7 cellular contexts compared by ENCODE assay signal in genomic region chr10:33273295-33274002, GRCh38.
DNase-seq lines count a peak whose midpoint lies in the region; ATAC-seq and TF ChIP-seq lines count a peak whose summit lies in the region.

No MANE protein-coding gene starts in this region.

- ATAC-seq in right cardiac atrium (peak; percentile 92 to 93), gastrocnemius medialis (peak; percentile 89 to 91), HG02885 (IDR thresholded peaks at IDR 0.05; ENCODE audit: poor library complexity, unreplicated experiment) (no peak)

- H3K27me3 ChIP-seq in right cardiac atrium (ENCODE audit: control insufficient read depth, insufficient read depth) (no peaks in the 10 kb centered on the region), gastrocnemius medialis (no peaks in the 10 kb centered on the region), mesendoderm (ENCODE audit: insufficient read depth, low read length, poor library complexity) (no peaks in the 10 kb centered on the region)

- no peak overlapping the region for H3K18ac ChIP-seq in mesendoderm (ENCODE audit: low read length)

- no peak overlapping the region for H2BK15ac ChIP-seq in mesendoderm (replicated peaks; ENCODE audit: low read depth)

- no peak overlapping the region for H3K4ac ChIP-seq in mesendoderm (ENCODE audit: low read depth, low read length)

- H3K79me2 ChIP-seq in mesendoderm (ENCODE audit: control insufficient read depth, insufficient read depth, low read length) = no peaks in the 10 kb centered on the region

- no peak overlapping the region for H3K23ac ChIP-seq in mesendoderm (ENCODE audit: low read length)

- H2AK5ac ChIP-seq in mesendoderm (ENCODE audit: low read length) = no peak overlapping the region

- H3K56ac ChIP-seq in mesendoderm (ENCODE audit: low read length) = no peak overlapping the region

- H3K36me3 ChIP-seq in gastrocnemius medialis (peaks cover 0 to 4% of the 10 kb centered on the region in 2 donors), mesendoderm (ENCODE audit: control insufficient read depth, insufficient read depth, low read length) (no peaks in the 10 kb centered on the region)

- H4K5ac ChIP-seq in mesendoderm (ENCODE audit: low read length) = no peak overlapping the region

- H3K79me1 ChIP-seq in mesendoderm (ENCODE audit: low read length) = no peaks in the 10 kb centered on the region

- no peak overlapping the region for H3K4me2 ChIP-seq in mesendoderm (ENCODE audit: low read length)

- no peaks in the 10 kb centered on the region for H3K9me3 ChIP-seq in right cardiac atrium (ENCODE audit: control insufficient read depth, low read length)
- H3K9me3 ChIP-seq in gastrocnemius medialis = no peaks in the 10 kb centered on the region

- no peak overlapping the region for H2BK120ac ChIP-seq in mesendoderm (ENCODE audit: low read depth, low read length)

- peaks cover 12% of the 10 kb centered on the region for H3K4me1 ChIP-seq in right cardiac atrium (ENCODE audit: control insufficient read depth, insufficient read depth, low read length)
- H3K4me1 ChIP-seq in gastrocnemius medialis = peaks cover 36 to 43% of the 10 kb centered on the region in 2 donors
- peaks cover 5% of the 10 kb centered on the region for H3K4me1 ChIP-seq in mesendoderm (ENCODE audit: control insufficient read depth, low read depth, low read length)

- no peak for TF ChIP-seq POLR2A in gastrocnemius medialis (IDR thresholded peaks at IDR 0.05)

- H3K27ac ChIP-seq in right cardiac atrium (ENCODE audit: low read length) (peak overlapping the region; percentile 89), gastrocnemius medialis (peak overlapping the region; percentile 74 to 79 (median 76)), mesendoderm (ENCODE audit: low read depth, low read length) (no peak overlapping the region)

- no peak for TF ChIP-seq CTCF in gastrocnemius medialis (IDR thresholded peaks at IDR 0.05 in 4 of 5, conservative IDR thresholded peaks at IDR 0.05 in 1 of 5)

- intact Hi-C loops in right cardiac atrium (cut with DNase I) = loop anchor here in 2 of 4 donors (10.0 kb wide), 1 partner anchor 51 kb away; no protein-coding TSS in a partner anchor
- intact Hi-C loops in gastrocnemius medialis (cut with DNase I; ENCODE audit: low total_unique reads) = loop anchor here (2.0 kb wide), 1 partner anchor 81 kb away; no protein-coding TSS in a partner anchor

- H4K8ac ChIP-seq in mesendoderm (ENCODE audit: low read depth, low read length) = no peak overlapping the region

- no peak overlapping the region for H2BK5ac ChIP-seq in mesendoderm (ENCODE audit: low read length)

- DNase-seq in LHCN-M2 (ENCODE audit: low read depth) (peak; percentile 99), amygdala (lab: John Stamatoyannopoulos, UW) (peak in 51 of 56 donors; percentile 8 to 84 (median 47)), right cardiac atrium (peak; percentile 94 to 96 (median 95)), gastrocnemius medialis (peak; percentile 61 to 87), mesendoderm (no peak), germinal center (ENCODE audit: low spot score) (no peak)

- H3K9ac ChIP-seq in mesendoderm (ENCODE audit: low read length) = no peak overlapping the region

- H3K4me3 ChIP-seq in right cardiac atrium (ENCODE audit: low read length) = peak overlapping the region; percentile 17
- peak overlapping the region; percentile 35 to 55 (median 50) for H3K4me3 ChIP-seq in gastrocnemius medialis
- no peak overlapping the region for H3K4me3 ChIP-seq in mesendoderm (ENCODE audit: low read length)

- in situ Hi-C loops in gastrocnemius medialis (cut with MboI; ENCODE audit: low sequenced_read_pairs in 4 of 4) = no loop called here

- 7% methylated on average over 19 of the region's 19 CpGs for WGBS in right cardiac atrium
- WGBS in mesendoderm (ENCODE audit: extremely low coverage, insufficient coverage, low lambda C conversion rate) = no CpG with 5 or more reads among the region's 19 CpGs

Comparison
In these comparisons a context has a peak if more than half of its experiments do, and no peak if none do; other contexts are left out.
1. DNase-seq: peak in LHCN-M2 (single experiment), amygdala (51 of 56), right cardiac atrium (3 of 3) and gastrocnemius medialis (2 of 2); none in mesendoderm (single experiment) and germinal center (single experiment).